ENCODE assay signal across 34 cellular contexts in the genomic region with DNA sequence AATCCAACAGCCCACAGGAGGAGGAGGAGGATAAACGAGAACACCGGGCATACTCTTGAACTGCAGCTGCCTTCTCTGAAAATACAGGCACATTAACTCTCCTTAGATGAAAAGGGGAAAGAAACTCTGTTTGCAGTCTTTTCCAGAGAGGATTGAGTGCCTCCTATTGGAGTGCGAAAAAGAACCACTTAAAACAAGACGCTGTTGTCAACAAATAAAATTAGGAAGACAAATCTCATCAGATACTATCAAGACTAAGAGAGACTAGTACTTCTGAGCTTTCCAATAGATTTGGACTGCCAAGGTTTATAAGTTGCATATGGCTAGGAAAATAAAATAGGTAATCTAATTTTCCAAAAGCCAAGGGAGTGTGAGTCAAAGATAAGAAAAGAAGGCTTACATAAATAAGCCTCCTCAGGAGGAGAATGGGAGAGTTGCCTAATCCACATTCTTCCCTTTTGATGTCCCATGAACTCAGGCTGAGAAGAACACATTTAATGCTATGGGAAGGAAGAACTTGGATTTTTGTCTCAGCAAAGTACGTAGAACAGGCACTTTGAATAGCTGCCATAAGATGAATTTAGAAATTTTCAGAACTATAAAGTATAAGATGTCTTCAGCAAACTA.
DNase-seq lines count a peak whose midpoint lies in the region; ATAC-seq and TF ChIP-seq lines count a peak whose summit lies in the region.
"Had no signal": no experiment of that assay in that cellular context is flagged by ENCODE, and none has a peak within 500 bp of the region (broad histone marks: within the 10 kb centered on the region; RNA-seq: fewer than 3 reads in every experiment).

No MANE protein-coding gene starts in this region.

- TF ChIP-seq CTCF in WTC11 (IDR thresholded peaks at IDR 0.05) (no peak), epithelial cell of esophagus (IDR thresholded peaks at IDR 0.05; ENCODE audit: insufficient read depth, low read depth, low read length, missing control alignments) (no peak)

- H2AK5ac ChIP-seq in mesendoderm (ENCODE audit: low read length) = peak overlapping the region; percentile 88

- intact Hi-C loops in head of caudate nucleus (cut with DNase I) = no loop called here

- no peak overlapping the region for H4K8ac ChIP-seq in mesendoderm (ENCODE audit: low read depth, low read length)

- peak overlapping the region; percentile 66 for H3K23ac ChIP-seq in mesendoderm (ENCODE audit: low read length)

- 0 out of 2 replicates have a peak, but pooled peaks cover 2% of the 10 kb centered on the region for H3K4me1 Mint-ChIP-seq in WTC11

- no CpG with 5 or more reads among the region's 5 CpGs for WGBS in mesendoderm (ENCODE audit: extremely low coverage, insufficient coverage, low lambda C conversion rate)

- no peak overlapping the region for H3K27ac Mint-ChIP-seq in WTC11
- H3K27ac Mint-ChIP-seq: activated CD4-positive, alpha-beta memory T cell treated with anti-CD3 and anti-CD28 coated beads for 36 hours; type B pancreatic cell had no signal

- H3K4me3 ChIP-seq in epithelial cell of esophagus (ENCODE audit: low read length) = no peak overlapping the region
- no peak overlapping the region for H3K4me3 ChIP-seq in mesendoderm (ENCODE audit: low read length)
- H3K4me3 ChIP-seq: adrenal gland, colonic mucosa, gastroesophageal sphincter, GM23248, pancreas, skin epidermis had no signal

- POLR2A ChIA-PET in WTC11 (lab: Charles Lee) = no interaction called here

- no peaks in the 10 kb centered on the region for H3K36me3 ChIP-seq in mesendoderm (ENCODE audit: control insufficient read depth, insufficient read depth, low read length)
- H3K36me3 ChIP-seq: adrenal gland, colonic mucosa, gastroesophageal sphincter, pancreas had no signal

- H3K36me3 Mint-ChIP-seq in WTC11 = no peaks in the 10 kb centered on the region
- H3K36me3 Mint-ChIP-seq: activated CD4-positive, alpha-beta memory T cell treated with anti-CD3 and anti-CD28 coated beads for 36 hours had no signal

- H3K79me2 ChIP-seq in mesendoderm (ENCODE audit: control insufficient read depth, insufficient read depth, low read length) = no peaks in the 10 kb centered on the region

- CTCF ChIA-PET in WTC11 (lab: Charles Lee) = interaction anchor here (0.6 kb wide), 1 partner anchor 56 kb away, joined by 3 read pairs; no protein-coding TSS in a partner anchor

- H2BK15ac ChIP-seq in mesendoderm (replicated peaks; ENCODE audit: low read depth) = no peak overlapping the region

- H3K27me3 Mint-ChIP-seq in WTC11 (ENCODE audit: low read depth) = no peaks in the 10 kb centered on the region
- H3K27me3 Mint-ChIP-seq: activated CD4-positive, alpha-beta memory T cell treated with anti-CD3 and anti-CD28 coated beads for 36 hours had no signal

- no peaks in the 10 kb centered on the region for H3K27me3 ChIP-seq in mesendoderm (ENCODE audit: insufficient read depth, low read length, poor library complexity)
- H3K27me3 ChIP-seq: adrenal gland, colonic mucosa, gastroesophageal sphincter, pancreas had no signal

- H3K27ac ChIP-seq in mesendoderm (ENCODE audit: low read depth, low read length) = peak overlapping the region; percentile 81
- H3K27ac ChIP-seq: adrenal gland, C4-2B, colonic mucosa, gastroesophageal sphincter, GM23248, pancreas, skin epidermis had no signal

- H3K18ac ChIP-seq in mesendoderm (ENCODE audit: low read length) = no peak overlapping the region

- H4K5ac ChIP-seq in mesendoderm (ENCODE audit: low read length) = peak overlapping the region; percentile 56

- no peak overlapping the region for H3K4ac ChIP-seq in mesendoderm (ENCODE audit: low read depth, low read length)

- H2BK120ac ChIP-seq in mesendoderm (ENCODE audit: low read depth, low read length) = no peak overlapping the region

- H3K4me1 ChIP-seq in mesendoderm (ENCODE audit: control insufficient read depth, low read depth, low read length) = peaks cover 9% of the 10 kb centered on the region
- H3K4me1 ChIP-seq: adrenal gland, Caco-2, colonic mucosa, gastroesophageal sphincter, pancreas had no signal

- H3K9me3 Mint-ChIP-seq in WTC11 = no peaks in the 10 kb centered on the region
- H3K9me3 Mint-ChIP-seq: activated CD4-positive, alpha-beta memory T cell treated with anti-CD3 and anti-CD28 coated beads for 36 hours; type B pancreatic cell had no signal

- H3K9ac ChIP-seq in mesendoderm (ENCODE audit: low read length) = no peak overlapping the region
- H3K9ac ChIP-seq: GM23248 had no signal

- no peaks in the 10 kb centered on the region for H3K79me1 ChIP-seq in mesendoderm (ENCODE audit: low read length)

- peak overlapping the region; percentile 70 for H2BK5ac ChIP-seq in mesendoderm (ENCODE audit: low read length)

- peak overlapping the region; percentile 60 for H3K56ac ChIP-seq in mesendoderm (ENCODE audit: low read length)

- no peak overlapping the region for H3K4me3 Mint-ChIP-seq in WTC11
- H3K4me3 Mint-ChIP-seq: activated CD4-positive, alpha-beta memory T cell treated with anti-CD3 and anti-CD28 coated beads for 36 hours; type B pancreatic cell had no signal

- DNase-seq in AG08396 (ENCODE audit: low spot score) (peak; percentile 12), WTC11 (ENCODE audit: low spot score) (no peak), epithelial cell of esophagus (ENCODE audit: low read depth) (peak; percentile 12), mesendoderm (peak; percentile 59), head of caudate nucleus (no peak), NOMO-1 (lab: John Stamatoyannopoulos, UW; ENCODE audit: unreplicated experiment in 2 of 2) (no peak)
- DNase-seq: activated CD4-positive, alpha-beta memory T cell treated with anti-CD3 and anti-CD28 coated beads for 36 hours; activated CD4-positive, CD25-positive, alpha-beta regulatory T cell treated with anti-CD3 and anti-CD28 coated beads, Interleukin-2, amount 50 U/mL, for 72 hours; activated CD8-positive, alpha-beta memory T cell treated with anti-CD3 and anti-CD28 coated beads, Interleukin-2, amount 50 U/mL, for 4 hours; activated naive CD4-positive, alpha-beta T cell treated with Interleukin-2 at 50 U/mL for 16 hours; adrenal gland; Caco-2; colonic mucosa; DMS79 treated with DMSO at 0.1 percent for 48 hours; effector CD8-positive, alpha-beta T cell; erythroblast; GF-D8; GM23248; hypothalamus; KG1; NCI-H1092 treated with DMSO at 0.1 percent for 48 hours; NCI-H187; NCI-H526 treated with DMSO at 0.1 percent for 48 hours; NK-92 treated with Interleukin-12 subunit alpha and Interleukin-12 subunit beta, amount 100 ng/mL, for 24 hours; pancreas; Right ventricle myocardium superior; stimulated activated naive CD4-positive, alpha-beta T cell had no signal

- ATAC-seq in WTC11 (peak; percentile 48), GM19467 (IDR thresholded peaks at IDR 0.05; ENCODE audit: unreplicated experiment) (no peak), HG03342 (IDR thresholded peaks at IDR 0.05; ENCODE audit: unreplicated experiment) (no peak)
- ATAC-seq: gastroesophageal sphincter, left lobe of liver, pancreas had no signal

- no peak overlapping the region for H3K4me2 ChIP-seq in mesendoderm (ENCODE audit: low read length)

TF ChIP-seq in WTC11, 78 proteins besides CTCF, POLR2A, EP300 and RAD21:
- no peak for TF ChIP-seq CREB1 (CRISPR knock-in tag; IDR thresholded peaks at IDR 0.05)
- TF ChIP-seq ZNF138 (CRISPR knock-in tag; conservative IDR thresholded peaks at IDR 0.05) = no peak
- TF ChIP-seq GRHL2 (CRISPR knock-in tag; IDR thresholded peaks at IDR 0.05; ENCODE audit: insufficient replicate concordance, severe bottlenecking) = no peak
- TF ChIP-seq FOXJ3 (CRISPR knock-in tag; IDR thresholded peaks at IDR 0.05; ENCODE audit: borderline replicate concordance) = no peak
- TF ChIP-seq, protein P1, sequence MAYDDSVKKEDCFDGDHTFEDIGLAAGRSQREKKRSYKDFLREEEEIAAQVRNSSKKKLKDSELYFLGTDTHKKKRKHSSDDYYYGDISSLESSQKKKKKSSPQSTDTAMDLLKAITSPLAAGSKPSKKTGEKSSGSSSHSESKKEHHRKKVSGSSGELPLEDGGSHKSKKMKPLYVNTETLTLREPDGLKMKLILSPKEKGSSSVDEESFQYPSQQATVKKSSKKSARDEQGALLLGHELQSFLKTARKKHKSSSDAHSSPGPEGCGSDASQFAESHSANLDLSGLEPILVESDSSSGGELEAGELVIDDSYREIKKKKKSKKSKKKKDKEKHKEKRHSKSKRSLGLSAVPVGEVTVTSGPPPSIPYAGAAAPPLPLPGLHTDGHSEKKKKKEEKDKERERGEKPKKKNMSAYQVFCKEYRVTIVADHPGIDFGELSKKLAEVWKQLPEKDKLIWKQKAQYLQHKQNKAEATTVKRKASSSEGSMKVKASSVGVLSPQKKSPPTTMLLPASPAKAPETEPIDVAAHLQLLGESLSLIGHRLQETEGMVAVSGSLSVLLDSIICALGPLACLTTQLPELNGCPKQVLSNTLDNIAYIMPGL (CRISPR knock-in tag; IDR thresholded peaks at IDR 0.05) = no peak
- TF ChIP-seq MXD4 (CRISPR knock-in tag; IDR thresholded peaks at IDR 0.05; ENCODE audit: borderline replicate concordance) = no peak
- TF ChIP-seq ZNF232 (CRISPR knock-in tag; IDR thresholded peaks at IDR 0.05) = no peak
- TF ChIP-seq, protein P2, sequence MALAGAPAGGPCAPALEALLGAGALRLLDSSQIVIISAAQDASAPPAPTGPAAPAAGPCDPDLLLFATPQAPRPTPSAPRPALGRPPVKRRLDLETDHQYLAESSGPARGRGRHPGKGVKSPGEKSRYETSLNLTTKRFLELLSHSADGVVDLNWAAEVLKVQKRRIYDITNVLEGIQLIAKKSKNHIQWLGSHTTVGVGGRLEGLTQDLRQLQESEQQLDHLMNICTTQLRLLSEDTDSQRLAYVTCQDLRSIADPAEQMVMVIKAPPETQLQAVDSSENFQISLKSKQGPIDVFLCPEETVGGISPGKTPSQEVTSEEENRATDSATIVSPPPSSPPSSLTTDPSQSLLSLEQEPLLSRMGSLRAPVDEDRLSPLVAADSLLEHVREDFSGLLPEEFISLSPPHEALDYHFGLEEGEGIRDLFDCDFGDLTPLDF (CRISPR knock-in tag; IDR thresholded peaks at IDR 0.05) = no peak
- TF ChIP-seq SMAD3 (CRISPR knock-in tag; IDR thresholded peaks at IDR 0.05; ENCODE audit: borderline replicate concordance) = no peak

Comparison
In these comparisons a context has a peak if more than half of its experiments do, and no peak if none do; other contexts are left out.
1. DNase-seq: peak in AG08396 (single experiment), epithelial cell of esophagus (single experiment) and mesendoderm (single experiment); none in WTC11 (single experiment), head of caudate nucleus (0 of 42) and NOMO-1 (0 of 2).